11 cellular contexts compared by ENCODE assay signal in genomic region chr14:24315807-24316596, GRCh38. TPM values are rescaled to one million over a fixed set of nuclear protein-coding genes. Genes with fewer than 3 reads are reported as not detected.
DNase-seq lines count a peak whose midpoint lies in the region; ATAC-seq, FAIRE-seq and TF ChIP-seq lines count a peak whose summit lies in the region.
"Had no signal": no experiment of that assay in that cellular context is flagged by ENCODE, and none has a peak within 500 bp of the region (broad histone marks: within the 10 kb centered on the region; RNA-seq: fewer than 3 reads in every experiment).

No MANE protein-coding gene starts in this region.

- no peaks in the 10 kb centered on the region for H3K27me3 ChIP-seq in CD4-positive, alpha-beta T cell (ENCODE audit: control insufficient read depth, insufficient read depth, low read length)
- no peaks in the 10 kb centered on the region for H3K27me3 ChIP-seq in cardiac muscle cell
- no peaks in the 10 kb centered on the region for H3K27me3 ChIP-seq in pancreas
- H3K27me3 ChIP-seq in neural progenitor cell = peaks cover 38% of the 10 kb centered on the region

- intact Hi-C loops in CD4-positive, alpha-beta T cell (cut with DNase I, micrococcal nuclease) = no loop called here
- intact Hi-C loops in pancreas (cut with DNase I) = no loop called here

- peaks cover 6% of the 10 kb centered on the region for H3K27me3 Mint-ChIP-seq in CD4-positive, alpha-beta T cell
- peaks cover 5% of the 10 kb centered on the region for H3K27me3 Mint-ChIP-seq in neural progenitor cell (ENCODE audit: insufficient read depth, low read depth)

- H3K4me3 ChIP-seq in cardiac muscle cell (no peak overlapping the region), pancreas (no peak overlapping the region), neural progenitor cell (no peak overlapping the region)

- no peak overlapping the region for H3K4me2 ChIP-seq in neural progenitor cell

- POLR2A ChIA-PET in CD4-positive, alpha-beta T cell (lab: Charles Lee) = no interaction called here

- H3K36me3 Mint-ChIP-seq in CD4-positive, alpha-beta T cell (ENCODE audit: low read depth) = no peaks in the 10 kb centered on the region
- no peaks in the 10 kb centered on the region for H3K36me3 Mint-ChIP-seq in neural progenitor cell

- H3K79me2 ChIP-seq in neural progenitor cell (ENCODE audit: low read depth) = no peaks in the 10 kb centered on the region

- no peak overlapping the region for H3K9ac ChIP-seq in neural progenitor cell

- 35 to 36% methylated on average over 66 to 70 of the region's 70 CpGs for WGBS in pancreas, 2 donors

- H3K4me1 ChIP-seq in cardiac muscle cell (ENCODE audit: low read depth) (no peaks in the 10 kb centered on the region), pancreas (peaks cover 0 to 4% (median 0%) of the 10 kb centered on the region in 3 donors), neural progenitor cell (no peaks in the 10 kb centered on the region)

- CTCF ChIA-PET in CD4-positive, alpha-beta T cell (lab: Charles Lee) = no interaction called here

- no peak for TF ChIP-seq POLR2A in H54 (IDR thresholded peaks at IDR 0.05; ENCODE audit: low read depth, low read length)

- no peaks in the 10 kb centered on the region for H3K9me3 Mint-ChIP-seq in CD4-positive, alpha-beta T cell
- no peaks in the 10 kb centered on the region for H3K9me3 Mint-ChIP-seq in neural progenitor cell

- no peak overlapping the region for H3K27ac ChIP-seq in CD4-positive, alpha-beta T cell (ENCODE audit: low read depth, low read length)
- no peak overlapping the region for H3K27ac ChIP-seq in cardiac muscle cell
- no peak overlapping the region for H3K27ac ChIP-seq in pancreas
- no peak overlapping the region for H3K27ac ChIP-seq in neural progenitor cell
- H3K27ac ChIP-seq: VCaP had no signal

- DNase-seq in CD4-positive, alpha-beta T cell = no peak
- DNase-seq in SW480 (ENCODE audit: low spot score) = peak; percentile 60
- DNase-seq in cardiac muscle cell (ENCODE audit: low read depth in 1 of 2, low spot score in 1 of 2) = peak in 1 of 2 donors; percentile 54
- DNase-seq in pancreas = peak in 1 of 6 donors; percentile 70
- no peak for DNase-seq in H54 (ENCODE audit: insufficient read length, low spot score)
- no peak for DNase-seq in inferior parietal cortex (ENCODE audit: extremely low spot score)
- DNase-seq in SIG-M5 treated with dmso at 0.1 percent for 504 hours (lab: John Stamatoyannopoulos, UW; ENCODE audit: unreplicated experiment) = no peak
- DNase-seq in neural progenitor cell (ENCODE audit: low spot score) = no peak
- DNase-seq: DMS79 treated with DMSO at 0.1 percent for 48 hours, NCI-H2171 treated with DMSO at 0.1 percent for 48 hours had no signal

- peaks cover 52% of the 10 kb centered on the region for H3K4me1 Mint-ChIP-seq in CD4-positive, alpha-beta T cell (ENCODE audit: low read depth)
- no peaks in the 10 kb centered on the region for H3K4me1 Mint-ChIP-seq in neural progenitor cell

- peak overlapping the region; percentile 76 for H3K27ac Mint-ChIP-seq in CD4-positive, alpha-beta T cell
- H3K27ac Mint-ChIP-seq in neural progenitor cell = no peak overlapping the region

- H3K36me3 ChIP-seq in cardiac muscle cell = no peaks in the 10 kb centered on the region
- no peaks in the 10 kb centered on the region for H3K36me3 ChIP-seq in pancreas
- no peaks in the 10 kb centered on the region for H3K36me3 ChIP-seq in neural progenitor cell

- ATAC-seq in CD4-positive, alpha-beta T cell (ENCODE audit: poor library complexity) = no peak
- ATAC-seq in pancreas = peak; percentile 11 to 58 (median 44)

- H3K9me3 ChIP-seq in CD4-positive, alpha-beta T cell (ENCODE audit: control insufficient read depth, low read length) = no peaks in the 10 kb centered on the region
- H3K9me3 ChIP-seq in cardiac muscle cell (ENCODE audit: low read depth) = no peaks in the 10 kb centered on the region
- no peaks in the 10 kb centered on the region for H3K9me3 ChIP-seq in pancreas
- H3K9me3 ChIP-seq in neural progenitor cell (ENCODE audit: low read depth) = no peaks in the 10 kb centered on the region

- no peaks in the 10 kb centered on the region for H3F3A ChIP-seq in neural progenitor cell (ENCODE audit: low read depth)

- FAIRE-seq in pancreas (lab: Jason Lieb, UNC) = no peak
- FAIRE-seq in H54 (lab: Jason Lieb, UNC) = no peak

- peak overlapping the region; percentile 38 for H3K4me3 Mint-ChIP-seq in CD4-positive, alpha-beta T cell
- H3K4me3 Mint-ChIP-seq in neural progenitor cell = no peak overlapping the region

- TF ChIP-seq CTCF in CD4-positive, alpha-beta T cell (IDR thresholded peaks at IDR 0.05) = no peak
- TF ChIP-seq CTCF in cardiac muscle cell (IDR thresholded peaks at IDR 0.05; ENCODE audit: low read depth, low read length) = peak; percentile 13
- no peak for TF ChIP-seq CTCF in pancreas (IDR thresholded peaks at IDR 0.05)
- TF ChIP-seq CTCF in neural progenitor cell (IDR thresholded peaks at IDR 0.05) = no peak

- H4K20me1 ChIP-seq in neural progenitor cell (ENCODE audit: low read depth) = no peaks in the 10 kb centered on the region

- no peak overlapping the region for H2AFZ ChIP-seq in neural progenitor cell (replicated peaks)

RNA-seq across cellular contexts. Expression of gene LTB4R, which starts 4.7 kb away (rescaled TPM):
- 10 to 100 TPM; 15.6 to 18.3 TPM for total RNA-seq in CD4-positive, alpha-beta T cell
- total RNA-seq in cardiac muscle cell (8.5 and 8.8 TPM in 2 replicates), pancreas (1 to 10 TPM; 1.9 to 3.2 (median 2.3) TPM), neural progenitor cell (ENCODE audit: low replicate concordance) (1.9 and 4.6 TPM in 2 replicates)
- polyA plus RNA-seq in cardiac muscle cell (2.0 and 2.7 TPM in 2 replicates), pancreas (10 to 100 TPM; 13.0 to 15.5 TPM)

RNA-seq across cellular contexts. Expression of gene LTB4R2, which starts 6.1 kb away (rescaled TPM):
- total RNA-seq in CD4-positive, alpha-beta T cell = 10 to 100 TPM; 16.4 to 18.2 TPM
- total RNA-seq in cardiac muscle cell (7.6 and 15.1 TPM in 2 replicates), pancreas (1 to 10 TPM; 1.5 to 3.0 (median 2.2) TPM), neural progenitor cell (ENCODE audit: low replicate concordance) (1.8 and 9.0 TPM in 2 replicates)
- polyA plus RNA-seq in cardiac muscle cell (0.17 and 1.8 TPM in 2 replicates), pancreas (1 to 10 TPM in 1 of 2 donors, under 1 TPM in 1; 0.73 to 3.1 TPM)

RNA-seq across cellular contexts. Expression of gene CIDEB, which starts 8.2 kb away (rescaled TPM):
- total RNA-seq in CD4-positive, alpha-beta T cell = 1 to 10 TPM; 7.4 to 9.2 TPM
- total RNA-seq in cardiac muscle cell (not detected in 2 replicates), pancreas (10 to 100 TPM in 3 of 6 donors, 1 to 10 TPM in 3; 6.3 to 11.3 (median 9.4) TPM), neural progenitor cell (ENCODE audit: low replicate concordance) (0.12 TPM in 1 of 2 replicates, not detected in the other)
- polyA plus RNA-seq in cardiac muscle cell (not detected in 2 replicates), pancreas (10 to 100 TPM in 1 of 2 donors, 1 to 10 TPM in 1; 9.2 to 15.0 TPM)

RNA-seq across cellular contexts. Expression of gene NOP9, which starts 16.4 kb away (rescaled TPM):
- total RNA-seq in CD4-positive, alpha-beta T cell = 10 to 100 TPM; 25.9 to 27.5 TPM
- total RNA-seq in cardiac muscle cell (13.5 and 15.7 TPM in 2 replicates), pancreas (10 to 100 TPM in 4 of 6 donors, 1 to 10 TPM in 2; 8.8 to 13.9 (median 11.3) TPM), neural progenitor cell (ENCODE audit: low replicate concordance) (14.8 and 24.7 TPM in 2 replicates)
- polyA plus RNA-seq in cardiac muscle cell (2.7 and 4.3 TPM in 2 replicates), pancreas (1 to 10 TPM; 6.2 to 8.7 TPM)

RNA-seq across cellular contexts. Expression of gene DHRS1, which starts 16.4 kb away (rescaled TPM):
- 10 to 100 TPM; 21.5 to 23.5 TPM for total RNA-seq in CD4-positive, alpha-beta T cell
- total RNA-seq in cardiac muscle cell = 43.2 and 54.3 TPM in 2 replicates
- 53.5 and 58.1 TPM in 2 replicates for polyA plus RNA-seq in cardiac muscle cell
- total RNA-seq in pancreas = 10 to 100 TPM in 3 of 6 donors, 1 to 10 TPM in 3; 6.1 to 15.3 (median 11.2) TPM
- polyA plus RNA-seq in pancreas = 10 to 100 TPM; 18.9 to 21.1 TPM
- 19.7 and 27.4 TPM in 2 replicates for total RNA-seq in neural progenitor cell (ENCODE audit: low replicate concordance)
